Comparison of ENCODE assay signal across 1 cellular context in genomic region chr6:125151715-125152114, GRCh38.
TF ChIP-seq lines count a peak whose summit lies in the region.

No MANE protein-coding gene starts in this region.

TF ChIP-seq in K562, 482 proteins besides CTCF, POLR2A, EP300 and RAD21:
- TF ChIP-seq, protein P1, sequence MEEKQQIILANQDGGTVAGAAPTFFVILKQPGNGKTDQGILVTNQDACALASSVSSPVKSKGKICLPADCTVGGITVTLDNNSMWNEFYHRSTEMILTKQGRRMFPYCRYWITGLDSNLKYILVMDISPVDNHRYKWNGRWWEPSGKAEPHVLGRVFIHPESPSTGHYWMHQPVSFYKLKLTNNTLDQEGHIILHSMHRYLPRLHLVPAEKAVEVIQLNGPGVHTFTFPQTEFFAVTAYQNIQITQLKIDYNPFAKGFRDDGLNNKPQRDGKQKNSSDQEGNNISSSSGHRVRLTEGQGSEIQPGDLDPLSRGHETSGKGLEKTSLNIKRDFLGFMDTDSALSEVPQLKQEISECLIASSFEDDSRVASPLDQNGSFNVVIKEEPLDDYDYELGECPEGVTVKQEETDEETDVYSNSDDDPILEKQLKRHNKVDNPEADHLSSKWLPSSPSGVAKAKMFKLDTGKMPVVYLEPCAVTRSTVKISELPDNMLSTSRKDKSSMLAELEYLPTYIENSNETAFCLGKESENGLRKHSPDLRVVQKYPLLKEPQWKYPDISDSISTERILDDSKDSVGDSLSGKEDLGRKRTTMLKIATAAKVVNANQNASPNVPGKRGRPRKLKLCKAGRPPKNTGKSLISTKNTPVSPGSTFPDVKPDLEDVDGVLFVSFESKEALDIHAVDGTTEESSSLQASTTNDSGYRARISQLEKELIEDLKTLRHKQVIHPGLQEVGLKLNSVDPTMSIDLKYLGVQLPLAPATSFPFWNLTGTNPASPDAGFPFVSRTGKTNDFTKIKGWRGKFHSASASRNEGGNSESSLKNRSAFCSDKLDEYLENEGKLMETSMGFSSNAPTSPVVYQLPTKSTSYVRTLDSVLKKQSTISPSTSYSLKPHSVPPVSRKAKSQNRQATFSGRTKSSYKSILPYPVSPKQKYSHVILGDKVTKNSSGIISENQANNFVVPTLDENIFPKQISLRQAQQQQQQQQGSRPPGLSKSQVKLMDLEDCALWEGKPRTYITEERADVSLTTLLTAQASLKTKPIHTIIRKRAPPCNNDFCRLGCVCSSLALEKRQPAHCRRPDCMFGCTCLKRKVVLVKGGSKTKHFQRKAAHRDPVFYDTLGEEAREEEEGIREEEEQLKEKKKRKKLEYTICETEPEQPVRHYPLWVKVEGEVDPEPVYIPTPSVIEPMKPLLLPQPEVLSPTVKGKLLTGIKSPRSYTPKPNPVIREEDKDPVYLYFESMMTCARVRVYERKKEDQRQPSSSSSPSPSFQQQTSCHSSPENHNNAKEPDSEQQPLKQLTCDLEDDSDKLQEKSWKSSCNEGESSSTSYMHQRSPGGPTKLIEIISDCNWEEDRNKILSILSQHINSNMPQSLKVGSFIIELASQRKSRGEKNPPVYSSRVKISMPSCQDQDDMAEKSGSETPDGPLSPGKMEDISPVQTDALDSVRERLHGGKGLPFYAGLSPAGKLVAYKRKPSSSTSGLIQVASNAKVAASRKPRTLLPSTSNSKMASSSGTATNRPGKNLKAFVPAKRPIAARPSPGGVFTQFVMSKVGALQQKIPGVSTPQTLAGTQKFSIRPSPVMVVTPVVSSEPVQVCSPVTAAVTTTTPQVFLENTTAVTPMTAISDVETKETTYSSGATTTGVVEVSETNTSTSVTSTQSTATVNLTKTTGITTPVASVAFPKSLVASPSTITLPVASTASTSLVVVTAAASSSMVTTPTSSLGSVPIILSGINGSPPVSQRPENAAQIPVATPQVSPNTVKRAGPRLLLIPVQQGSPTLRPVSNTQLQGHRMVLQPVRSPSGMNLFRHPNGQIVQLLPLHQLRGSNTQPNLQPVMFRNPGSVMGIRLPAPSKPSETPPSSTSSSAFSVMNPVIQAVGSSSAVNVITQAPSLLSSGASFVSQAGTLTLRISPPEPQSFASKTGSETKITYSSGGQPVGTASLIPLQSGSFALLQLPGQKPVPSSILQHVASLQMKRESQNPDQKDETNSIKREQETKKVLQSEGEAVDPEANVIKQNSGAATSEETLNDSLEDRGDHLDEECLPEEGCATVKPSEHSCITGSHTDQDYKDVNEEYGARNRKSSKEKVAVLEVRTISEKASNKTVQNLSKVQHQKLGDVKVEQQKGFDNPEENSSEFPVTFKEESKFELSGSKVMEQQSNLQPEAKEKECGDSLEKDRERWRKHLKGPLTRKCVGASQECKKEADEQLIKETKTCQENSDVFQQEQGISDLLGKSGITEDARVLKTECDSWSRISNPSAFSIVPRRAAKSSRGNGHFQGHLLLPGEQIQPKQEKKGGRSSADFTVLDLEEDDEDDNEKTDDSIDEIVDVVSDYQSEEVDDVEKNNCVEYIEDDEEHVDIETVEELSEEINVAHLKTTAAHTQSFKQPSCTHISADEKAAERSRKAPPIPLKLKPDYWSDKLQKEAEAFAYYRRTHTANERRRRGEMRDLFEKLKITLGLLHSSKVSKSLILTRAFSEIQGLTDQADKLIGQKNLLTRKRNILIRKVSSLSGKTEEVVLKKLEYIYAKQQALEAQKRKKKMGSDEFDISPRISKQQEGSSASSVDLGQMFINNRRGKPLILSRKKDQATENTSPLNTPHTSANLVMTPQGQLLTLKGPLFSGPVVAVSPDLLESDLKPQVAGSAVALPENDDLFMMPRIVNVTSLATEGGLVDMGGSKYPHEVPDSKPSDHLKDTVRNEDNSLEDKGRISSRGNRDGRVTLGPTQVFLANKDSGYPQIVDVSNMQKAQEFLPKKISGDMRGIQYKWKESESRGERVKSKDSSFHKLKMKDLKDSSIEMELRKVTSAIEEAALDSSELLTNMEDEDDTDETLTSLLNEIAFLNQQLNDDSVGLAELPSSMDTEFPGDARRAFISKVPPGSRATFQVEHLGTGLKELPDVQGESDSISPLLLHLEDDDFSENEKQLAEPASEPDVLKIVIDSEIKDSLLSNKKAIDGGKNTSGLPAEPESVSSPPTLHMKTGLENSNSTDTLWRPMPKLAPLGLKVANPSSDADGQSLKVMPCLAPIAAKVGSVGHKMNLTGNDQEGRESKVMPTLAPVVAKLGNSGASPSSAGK (IDR thresholded peaks at IDR 0.05), result 0 out of 2 replicates have a peak, but pooled peaks have one; percentile 20
- no peak for TF ChIP-seq YY1 (IDR thresholded peaks at IDR 0.05; ENCODE audit: borderline replicate concordance in 1 of 3, control insufficient read depth in 1 of 3, extremely low read depth in 1 of 3, insufficient read depth in 3 of 3, insufficient read length in 1 of 3, insufficient replicate concordance in 2 of 3, low read depth in 1 of 3, low read length in 2 of 3)
- TF ChIP-seq TBP (optimal IDR thresholded peaks at IDR 0.05; ENCODE audit: low read depth, low read length), result no peak
TF ChIP-seq in K562: peak in this region for 1.
